Comparison of ENCODE assay signal across 8 cellular contexts in the genomic region with DNA sequence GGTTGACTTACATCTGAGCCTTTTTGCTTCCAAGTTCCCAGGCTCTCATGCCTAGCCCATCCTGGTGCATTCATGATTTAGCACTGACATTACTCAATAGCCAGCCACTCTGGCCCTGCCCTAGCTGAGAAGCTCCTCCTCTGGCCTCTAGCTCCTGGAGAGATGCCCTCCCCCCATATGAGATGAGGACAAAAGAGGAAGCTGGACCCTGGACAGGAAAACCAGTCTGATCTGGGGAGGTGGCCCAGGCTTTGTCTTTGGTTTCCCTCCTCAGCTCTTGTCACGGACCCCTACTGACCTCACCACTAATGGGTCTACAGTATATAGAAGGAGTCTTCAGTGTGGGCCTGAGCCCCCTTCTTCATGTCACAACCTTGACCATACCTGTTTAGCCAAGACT. TPM values are rescaled to one million over a fixed set of nuclear protein-coding genes. Genes with fewer than 3 reads are reported as not detected.
DNase-seq lines count a peak whose midpoint lies in the region; ATAC-seq and TF ChIP-seq lines count a peak whose summit lies in the region.

No MANE protein-coding gene starts in this region.

- ATAC-seq in HG03469 (IDR thresholded peaks at IDR 0.05; ENCODE audit: unreplicated experiment) = no peak

- H3K36me3 ChIP-seq in OCI-LY7 (ENCODE audit: insufficient read depth, low read length) = peaks cover 38% of the 10 kb centered on the region; the same call in 1 of the 2 replicates
- H3K36me3 ChIP-seq in esophagus muscularis mucosa = peaks cover 0 to 13% (median 0%) of the 10 kb centered on the region in 4 donors
- peaks cover 0 to 3% (median 0%) of the 10 kb centered on the region in 3 donors for H3K36me3 ChIP-seq in skeletal muscle tissue (ENCODE audit: control insufficient read depth in 3 of 3, insufficient read depth in 3 of 3, low read length in 3 of 3)

- H3K4me1 ChIP-seq in OCI-LY7 (ENCODE audit: insufficient read depth, low read length, poor library complexity, severe bottlenecking) (peaks cover 71% of the 10 kb centered on the region), esophagus muscularis mucosa (peaks cover 63 to 85% (median 76%) of the 10 kb centered on the region in 4 donors), skeletal muscle tissue (ENCODE audit: control insufficient read depth in 3 of 3, insufficient read depth in 3 of 3, low read length in 3 of 3) (peaks cover 24 to 43% (median 43%) of the 10 kb centered on the region in 3 donors)

- TF ChIP-seq EP300 in esophagus muscularis mucosa (IDR thresholded peaks at IDR 0.05) = no peak

- H3K27ac ChIP-seq in OCI-LY7 (ENCODE audit: low read depth, low read length, poor library complexity, severe bottlenecking) = peak overlapping the region; percentile 82
- H3K27ac ChIP-seq in esophagus muscularis mucosa (replicated peaks in 1 of 4) = peak overlapping the region in 3 of 4 donors; percentile 34 to 97 (median 50)
- H3K27ac ChIP-seq in skeletal muscle tissue (ENCODE audit: low read depth, low read length) = peak overlapping the region; percentile 50

- peaks cover 72% of the 10 kb centered on the region; the same call in 1 of the 2 replicates for H3K79me2 ChIP-seq in OCI-LY7 (ENCODE audit: insufficient read depth, low read depth, low read length)

- H3K4me3 ChIP-seq in OCI-LY7 (ENCODE audit: low read depth, low read length, poor library complexity, severe bottlenecking) (peak overlapping the region; percentile 81), esophagus muscularis mucosa (peak overlapping the region in 1 of 4 donors; percentile 16), skeletal muscle tissue (ENCODE audit: low read length in 3 of 3) (no peak overlapping the region)

- intact Hi-C loops in OCI-LY7 (cut with micrococcal nuclease; ENCODE audit: unreplicated experiment) = loop anchor here (1.0 kb wide), 1 partner anchor 40 kb away; a partner anchor contains a TSS
- intact Hi-C loops in esophagus muscularis mucosa (cut with DNase I) = loop anchor here (5.0 kb wide), 1 partner anchor 40 kb away; a partner anchor contains a TSS

- no TSS peak for BruUV-seq in OCI-LY7 (replicated peaks; lab: Mats Ljungman, UMichigan)

- no peak overlapping the region for H3K9ac ChIP-seq in skeletal muscle tissue (ENCODE audit: low read depth in 1 of 3, low read length in 3 of 3)

- peaks cover 25% of the 10 kb centered on the region; the same call in 1 of the 2 replicates for H4K20me1 ChIP-seq in OCI-LY7 (ENCODE audit: insufficient read depth, low read length)

- no peak for TF ChIP-seq POLR2A in esophagus muscularis mucosa (IDR thresholded peaks at IDR 0.05; ENCODE audit: low read depth)

- H3K4me2 ChIP-seq in OCI-LY7 (ENCODE audit: low read length) = peak overlapping the region; percentile 89

- H3K9me3 ChIP-seq in OCI-LY7 (ENCODE audit: low read length) (no peaks in the 10 kb centered on the region), esophagus muscularis mucosa (no peaks in the 10 kb centered on the region), skeletal muscle tissue (ENCODE audit: control insufficient read depth in 3 of 3, low read length in 3 of 3) (no peaks in the 10 kb centered on the region)

- H3K27me3 ChIP-seq in esophagus muscularis mucosa (no peaks in the 10 kb centered on the region), skeletal muscle tissue (ENCODE audit: control insufficient read depth in 3 of 3, insufficient read depth in 3 of 3, low read length in 3 of 3) (no peaks in the 10 kb centered on the region)

- CTCF ChIA-PET in OCI-LY7 (lab: Charles Lee; ENCODE audit: unreplicated experiment) = interaction anchor here (1.0 to 2.1 kb wide), 5 partner anchors 11 to 110 kb away, joined by 3 to 6 read pairs (median 3); a partner anchor contains a TSS

- TF ChIP-seq CTCF in GM10266 (IDR thresholded peaks at IDR 0.05; ENCODE audit: control insufficient read depth, insufficient read depth, low read depth, missing control alignments) (no peak), OCI-LY7 (conservative IDR thresholded peaks at IDR 0.05; ENCODE audit: low read length) (no peak), esophagus muscularis mucosa (IDR thresholded peaks at IDR 0.05) (no peak)

- WGBS in esophagus muscularis mucosa = 63% methylated on average over 1 of the region's 1 CpG

- DNase-seq in GM10266 (ENCODE audit: extremely low spot score) (peak; percentile 58), OCI-LY7 (ENCODE audit: low spot score) (no peak), esophagus muscularis mucosa (ENCODE audit: extremely low spot score) (no peak), NCI-H1417 treated with DMSO at 0.1 percent for 48 hours (lab: John Stamatoyannopoulos, UW) (no peak), COR-L47 (lab: John Stamatoyannopoulos, UW) (no peak)
- no peak for DNase-seq in stimulated activated CD4-positive, alpha-beta T cell treated with anti-CD3 and anti-CD28 coated beads, Interleukin-15, amount 100 ng/mL, for 24 hours

- no peak overlapping the region for H2AFZ ChIP-seq in OCI-LY7 (ENCODE audit: low read length)

- POLR2A ChIA-PET in OCI-LY7 (lab: Charles Lee) = interaction anchor here (0.6 to 6.3 kb wide), 4 partner anchors 9 to 64 kb away, joined by 3 to 75 read pairs (median 4); a partner anchor contains a TSS

- H3K9me2 ChIP-seq in OCI-LY7 (ENCODE audit: insufficient read depth, low read length) = no peaks in the 10 kb centered on the region

RNA-seq across cellular contexts. Expression of a gene that starts 3.0 kb away (rescaled TPM):
- total RNA-seq in OCI-LY7 (2014; rRNA removed; shearing (Covaris generic)) = 20.9 and 26.2 TPM in 2 replicates
- total RNA-seq in OCI-LY7 (2022) (54.8 and 57.8 TPM in 2 replicates), esophagus muscularis mucosa (10 to 100 TPM; 53.6 to 75.5 (median 59.4) TPM), skeletal muscle tissue (1.6 TPM)

RNA-seq across cellular contexts. Expression of a gene that starts 17.7 kb away (rescaled TPM):
- total RNA-seq in OCI-LY7 (2014; rRNA removed; shearing (Covaris generic)) = 20.9 and 21.0 TPM in 2 replicates
- total RNA-seq in OCI-LY7 (2022) (49.1 and 55.4 TPM in 2 replicates), esophagus muscularis mucosa (100 to 1,000 TPM in 2 of 4 donors, 10 to 100 TPM in 2; 65.2 to 150 (median 92.6) TPM), skeletal muscle tissue (54.8 TPM)

RNA-seq across cellular contexts. Expression of a gene that starts 29.4 kb away (rescaled TPM):
- total RNA-seq in OCI-LY7 (2014; rRNA removed; shearing (Covaris generic)) = 15.1 and 23.9 TPM in 2 replicates
- total RNA-seq in OCI-LY7 (2022) (44.0 and 47.9 TPM in 2 replicates), esophagus muscularis mucosa (1 to 10 TPM; 5.1 to 7.4 (median 7.0) TPM), skeletal muscle tissue (8.9 TPM)

RNA-seq across cellular contexts. Expression of a gene that starts 40.4 kb away (rescaled TPM):
- total RNA-seq in OCI-LY7 (2014; rRNA removed; shearing (Covaris generic)) = 83.9 and 102 TPM in 2 replicates
- total RNA-seq in OCI-LY7 (2022) (112 and 115 TPM in 2 replicates), esophagus muscularis mucosa (100 to 1,000 TPM in 1 of 4 donors, 10 to 100 TPM in 3; 67.7 to 117 (median 89.8) TPM), skeletal muscle tissue (75.2 TPM)
